Comparison of ENCODE assay signal across 20 cellular contexts in the genomic region with DNA sequence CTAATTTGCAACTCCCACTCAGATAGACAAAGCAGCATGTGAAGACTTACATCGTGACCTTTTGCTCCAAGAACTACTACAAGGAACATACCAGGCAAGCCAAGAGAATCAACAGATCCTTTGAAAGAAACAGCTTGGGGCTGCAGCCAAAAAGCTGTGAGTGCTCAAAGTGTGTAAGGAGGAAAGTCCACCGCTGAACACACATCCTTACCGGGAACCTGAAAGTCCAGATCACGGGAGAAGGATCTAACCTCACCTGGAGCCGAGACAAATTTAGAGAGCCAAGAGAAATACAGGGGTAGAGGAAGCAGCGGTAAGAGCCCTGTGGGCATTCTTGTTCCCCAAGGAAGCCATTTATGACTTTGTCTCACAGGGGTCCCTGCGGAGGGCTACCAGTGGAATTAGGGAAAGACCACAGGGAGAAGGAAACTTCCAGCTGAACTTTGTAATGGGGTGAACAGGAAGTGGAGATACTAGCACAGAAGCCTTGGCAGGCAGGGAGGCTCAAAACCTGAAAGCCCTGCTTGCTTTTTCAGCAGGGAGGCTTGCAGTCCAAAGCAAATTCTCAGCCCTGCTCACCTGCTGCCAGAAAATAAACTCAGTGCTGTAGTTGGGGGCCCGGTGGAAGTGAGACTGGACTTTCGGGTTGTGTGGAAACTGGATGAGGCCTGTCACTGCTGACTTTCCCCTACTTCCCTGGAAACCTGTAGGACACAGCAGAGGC.
"Had no signal": no experiment of that assay in that cellular context is flagged by ENCODE, and none has a peak within 500 bp of the region (broad histone marks: within the 10 kb centered on the region; RNA-seq: fewer than 3 reads in every experiment).

No MANE protein-coding gene starts in this region.

- H3K27me3 Mint-ChIP-seq: activated CD4-positive, alpha-beta memory T cell treated with anti-CD3 and anti-CD28 coated beads, Interleukin-2, amount 10 ng/mL, durations not matched to agents 7 days and 5 days; activated CD4-positive, alpha-beta T cell treated with anti-CD3 and anti-CD28 coated beads, Interleukin-2, amount 10 ng/mL, durations not matched to agents 24 days and 14 days; activated naive CD4-positive, alpha-beta T cell treated with anti-CD3 and anti-CD28 coated beads, Interleukin-2, amount 10 ng/mL, durations not matched to agents 7 days and 5 days; T-helper 17 cell had no signal

- H3K4me1 ChIP-seq: heart right ventricle, tibial artery had no signal

- H3K27me3 ChIP-seq: cardiac muscle cell, heart right ventricle, tibial artery had no signal

- H3K4me2 ChIP-seq: smooth muscle cell had no signal

- H3K4me1 Mint-ChIP-seq: activated CD4-positive, alpha-beta memory T cell treated with anti-CD3 and anti-CD28 coated beads, Interleukin-2, amount 10 ng/mL, durations not matched to agents 7 days and 5 days; activated CD4-positive, alpha-beta T cell treated with anti-CD3 and anti-CD28 coated beads, Interleukin-2, amount 10 ng/mL, durations not matched to agents 24 days and 14 days; activated naive CD4-positive, alpha-beta T cell treated with anti-CD3 and anti-CD28 coated beads, Interleukin-2, amount 10 ng/mL, durations not matched to agents 7 days and 5 days; mesothelial cell of epicardium; nephron progenitor cell; T-helper 17 cell had no signal

- H3K4me3 Mint-ChIP-seq: activated CD4-positive, alpha-beta memory T cell treated with anti-CD3 and anti-CD28 coated beads, Interleukin-2, amount 10 ng/mL, durations not matched to agents 7 days and 5 days; activated CD4-positive, alpha-beta T cell treated with anti-CD3 and anti-CD28 coated beads, Interleukin-2, amount 10 ng/mL, durations not matched to agents 24 days and 14 days; activated naive CD4-positive, alpha-beta T cell treated with anti-CD3 and anti-CD28 coated beads, Interleukin-2, amount 10 ng/mL, durations not matched to agents 7 days and 5 days; mesothelial cell of epicardium; nephron progenitor cell; T-helper 17 cell had no signal

- ATAC-seq: activated CD4-positive, CD25-positive, alpha-beta regulatory T cell treated with anti-CD3 and anti-CD28 coated beads, Interleukin-2, amount 50 U/mL, for 24 hours; heart right ventricle; sciatic nerve; T-helper 17 cell had no signal

- H3K36me3 Mint-ChIP-seq: activated naive CD4-positive, alpha-beta T cell treated with anti-CD3 and anti-CD28 coated beads, Interleukin-2, amount 10 ng/mL, durations not matched to agents 7 days and 5 days had no signal

- H3K4me3 ChIP-seq: cardiac muscle cell, heart right ventricle, smooth muscle cell, tibial artery had no signal

- H3K27ac ChIP-seq: cardiac muscle cell, heart right ventricle, tibial artery had no signal

- H3K36me3 ChIP-seq: cardiac muscle cell, heart right ventricle, tibial artery had no signal

- DNase-seq: activated CD4-positive, alpha-beta memory T cell treated with anti-CD3 and anti-CD28 coated beads, Interleukin-2, amount 10 ng/mL, durations not matched to agents 7 days and 5 days; activated CD4-positive, alpha-beta T cell treated with anti-CD3 and anti-CD28 coated beads, Interleukin-2, amount 10 ng/mL, durations not matched to agents 24 days and 14 days; activated effector memory CD4-positive, alpha-beta T cell treated with anti-CD3 and anti-CD28 coated beads, Interleukin-2, amount 50 U/mL, for 16 hours; activated naive CD4-positive, alpha-beta T cell treated with anti-CD3 and anti-CD28 coated beads, Interleukin-2, amount 10 ng/mL, durations not matched to agents 7 days and 5 days; amygdala; effector CD4-positive, alpha-beta T cell; heart right ventricle; nephron progenitor cell; occipital lobe; stimulated activated CD4-positive, alpha-beta T cell treated with anti-CD3 and anti-CD28 coated beads, Interleukin-15, amount 100 ng/mL, for 24 hours; stimulated activated CD4-positive, alpha-beta T cell treated with anti-CD3 and anti-CD28 coated beads, Interleukin-2, amount 100 ng/mL, for 48 hours; stimulated activated naive CD4-positive, alpha-beta T cell treated with Interleukin-2 at 50 U/mL for 16 hours; SW 1271; T-helper 17 cell; tibial artery had no signal

- H3K27ac Mint-ChIP-seq: activated CD4-positive, alpha-beta memory T cell treated with anti-CD3 and anti-CD28 coated beads, Interleukin-2, amount 10 ng/mL, durations not matched to agents 7 days and 5 days; activated CD4-positive, alpha-beta T cell treated with anti-CD3 and anti-CD28 coated beads, Interleukin-2, amount 10 ng/mL, durations not matched to agents 24 days and 14 days; activated naive CD4-positive, alpha-beta T cell treated with anti-CD3 and anti-CD28 coated beads, Interleukin-2, amount 10 ng/mL, durations not matched to agents 7 days and 5 days; mesothelial cell of epicardium; nephron progenitor cell; T-helper 17 cell had no signal
